In the genomic region with DNA sequence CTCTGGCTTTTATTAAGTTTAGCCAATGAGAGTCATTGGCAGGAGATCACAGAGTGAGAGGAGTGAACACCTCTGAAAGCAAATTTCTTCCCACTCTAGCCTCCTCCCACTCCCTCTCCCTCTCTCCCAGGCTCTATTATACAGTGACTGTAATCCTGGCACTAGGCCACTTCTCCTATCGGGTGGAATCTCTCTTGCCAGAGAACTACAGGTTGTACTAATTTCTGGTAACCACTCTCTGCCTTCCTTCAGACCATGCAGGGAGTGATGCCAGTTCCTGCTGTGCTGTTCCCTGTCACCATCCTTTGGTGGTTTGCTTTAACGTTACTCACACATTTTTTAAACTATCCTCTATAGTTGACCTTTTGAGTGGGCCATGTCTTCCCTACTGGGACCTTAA, we compare ENCODE assay signal across 11 cellular contexts.
DNase-seq lines count a peak whose midpoint lies in the region; ATAC-seq, FAIRE-seq and TF ChIP-seq lines count a peak whose summit lies in the region.
"Had no signal": no experiment of that assay in that cellular context is flagged by ENCODE, and none has a peak within 500 bp of the region (broad histone marks: within the 10 kb centered on the region; RNA-seq: fewer than 3 reads in every experiment).

No MANE protein-coding gene starts in this region.

- peak; percentile 51 for DNase-seq in CD1c-positive myeloid dendritic cell (ENCODE audit: extremely low spot score)
- DNase-seq in KBM-7, result peak; percentile 35
- DNase-seq in astrocyte (ENCODE audit: low read depth), result peak; percentile 85
- DNase-seq in mesothelial cell of epicardium (ENCODE audit: low spot score in 2 of 2, unreplicated experiment in 2 of 2), result no peak
- DNase-seq: activated CD4-positive, alpha-beta T cell treated with anti-CD3 and anti-CD28 coated beads, Interleukin-2, amount 10 ng/mL, durations not matched to agents 24 days and 14 days; endodermal cell; NCI-H1694 treated with DMSO at 0.1 percent for 48 hours had no signal

- H4K20me1 ChIP-seq in astrocyte (ENCODE audit: insufficient read depth, low read length), result no peaks in the 10 kb centered on the region

- in situ Hi-C loops in KBM-7 (cut with MboI; ENCODE audit: low pct_unique_long_range_greater_than_20kb, low sequenced_read_pairs), result no loop called here

- no peak overlapping the region for H3K4me3 ChIP-seq in astrocyte (ENCODE audit: insufficient read depth, low read depth, low read length)

- no peaks in the 10 kb centered on the region for H3K9me3 Mint-ChIP-seq in astrocyte (ENCODE audit: unreplicated experiment)
- H3K9me3 Mint-ChIP-seq in mesothelial cell of epicardium, result no peaks in the 10 kb centered on the region
- H3K9me3 Mint-ChIP-seq: activated CD4-positive, alpha-beta T cell treated with anti-CD3 and anti-CD28 coated beads, Interleukin-2, amount 10 ng/mL, durations not matched to agents 24 days and 14 days; endodermal cell had no signal

- H3K4me1 Mint-ChIP-seq in astrocyte (ENCODE audit: low read depth, unreplicated experiment) (peaks cover 50% of the 10 kb centered on the region), mesothelial cell of epicardium (peaks cover 26% of the 10 kb centered on the region)

- peak overlapping the region; percentile 6 for H3K4me2 ChIP-seq in astrocyte (ENCODE audit: low read length)

- no peaks in the 10 kb centered on the region for H3K27me3 Mint-ChIP-seq in astrocyte (ENCODE audit: low read depth, unreplicated experiment)
- H3K27me3 Mint-ChIP-seq in mesothelial cell of epicardium (ENCODE audit: low read depth), result no peaks in the 10 kb centered on the region
- H3K27me3 Mint-ChIP-seq: activated CD4-positive, alpha-beta T cell treated with anti-CD3 and anti-CD28 coated beads, Interleukin-2, amount 10 ng/mL, durations not matched to agents 24 days and 14 days had no signal

- ATAC-seq in GM19397 (IDR thresholded peaks at IDR 0.05; ENCODE audit: unreplicated experiment) (no peak), HG03378 (IDR thresholded peaks at IDR 0.05; ENCODE audit: unreplicated experiment) (no peak), HG02938 (IDR thresholded peaks at IDR 0.05; ENCODE audit: unreplicated experiment) (no peak), HG03280 (IDR thresholded peaks at IDR 0.05; ENCODE audit: unreplicated experiment) (no peak)

- no peak overlapping the region for H3K27ac ChIP-seq in astrocyte (ENCODE audit: low read depth, low read length)

- no peaks in the 10 kb centered on the region for H3K27me3 ChIP-seq in astrocyte (ENCODE audit: insufficient read depth, low read length)

- peaks cover 35% of the 10 kb centered on the region for H3K4me1 ChIP-seq in astrocyte (ENCODE audit: insufficient read depth, low read length)

- no peaks in the 10 kb centered on the region for H3K9me3 ChIP-seq in astrocyte (ENCODE audit: insufficient read depth, low read depth, low read length)

- H3K79me2 ChIP-seq in astrocyte (ENCODE audit: insufficient read depth, low read length), result no peaks in the 10 kb centered on the region

- H3K36me3 Mint-ChIP-seq in astrocyte (ENCODE audit: low read depth, unreplicated experiment) (no peaks in the 10 kb centered on the region), mesothelial cell of epicardium (no peaks in the 10 kb centered on the region)

- H2AFZ ChIP-seq in astrocyte (ENCODE audit: low read depth, low read length), result no peak overlapping the region

- H3K27ac Mint-ChIP-seq in astrocyte (ENCODE audit: unreplicated experiment) (peak overlapping the region; percentile 64), mesothelial cell of epicardium (peak overlapping the region; percentile 66)
- H3K27ac Mint-ChIP-seq: activated CD4-positive, alpha-beta T cell treated with anti-CD3 and anti-CD28 coated beads, Interleukin-2, amount 10 ng/mL, durations not matched to agents 24 days and 14 days had no signal

- FAIRE-seq in astrocyte (lab: Jason Lieb, UNC), result peak; percentile 54

- H3K9ac ChIP-seq in astrocyte (ENCODE audit: low read length), result no peak overlapping the region

- TF ChIP-seq CTCF in astrocyte (IDR thresholded peaks at IDR 0.05; ENCODE audit: insufficient read depth, low read depth, low read length) (no peak), mesothelial cell of epicardium (IDR thresholded peaks at IDR 0.05; ENCODE audit: unreplicated experiment) (no peak)

- no peaks in the 10 kb centered on the region for H3K36me3 ChIP-seq in astrocyte (ENCODE audit: insufficient read depth, low read length)

- H3K4me3 Mint-ChIP-seq in astrocyte (ENCODE audit: unreplicated experiment) (no peak overlapping the region), mesothelial cell of epicardium (no peak overlapping the region)
- H3K4me3 Mint-ChIP-seq: activated CD4-positive, alpha-beta T cell treated with anti-CD3 and anti-CD28 coated beads, Interleukin-2, amount 10 ng/mL, durations not matched to agents 24 days and 14 days; endodermal cell had no signal

Comparison
In these comparisons a context has a peak if more than half of its experiments do, and no peak if none do; other contexts are left out.
1. DNase-seq: peak in CD1c-positive myeloid dendritic cell (single experiment), KBM-7 (single experiment) and astrocyte (single experiment); none in mesothelial cell of epicardium (0 of 2).